In genomic region chr10:99685232-99686041, GRCh38 we compare ENCODE assay signal across 9 cellular contexts. TPM values are rescaled to one million over a fixed set of nuclear protein-coding genes. Genes with fewer than 3 reads are reported as not detected.
DNase-seq lines count a peak whose midpoint lies in the region; ATAC-seq and TF ChIP-seq lines count a peak whose summit lies in the region.
"Had no signal": no experiment of that assay in that cellular context is flagged by ENCODE, and none has a peak within 500 bp of the region (broad histone marks: within the 10 kb centered on the region; RNA-seq: fewer than 3 reads in every experiment).

No MANE protein-coding gene starts in this region.

- in situ Hi-C loops in GM13977 (cut with MboI; ENCODE audit: low pct_unique_long_range_greater_than_20kb, low sequenced_read_pairs, unreplicated experiment): no loop called here

- peak overlapping the region; percentile 59 to 72 (median 70) for H3K27ac Mint-ChIP-seq in nephron

- H3K4me3 Mint-ChIP-seq in nephron: no peak overlapping the region

- TF ChIP-seq CTCF in nephron (IDR thresholded peaks at IDR 0.05; ENCODE audit: unreplicated experiment in 3 of 3) (no peak), GM13977 (IDR thresholded peaks at IDR 0.05; ENCODE audit: extremely low read depth, insufficient read depth, missing control alignments) (no peak)

- no peaks in the 10 kb centered on the region for H3K27me3 Mint-ChIP-seq in nephron (ENCODE audit: low read depth)

- peaks cover 12% of the 10 kb centered on the region for H3K36me3 Mint-ChIP-seq in nephron (ENCODE audit: low read depth)

- H3K9me3 Mint-ChIP-seq in nephron: no peaks in the 10 kb centered on the region

- H3K4me1 Mint-ChIP-seq in nephron: peaks cover 5% of the 10 kb centered on the region

- ATAC-seq in GM18909 (IDR thresholded peaks at IDR 0.05; ENCODE audit: poor library complexity, unreplicated experiment) (peak; percentile 92), HG02973 (IDR thresholded peaks at IDR 0.05; ENCODE audit: unreplicated experiment) (peak; percentile 88)

- DNase-seq in SKM-1 (lab: John Stamatoyannopoulos, UW; ENCODE audit: unreplicated experiment) (peak; percentile 92), NCI-H774 (lab: John Stamatoyannopoulos, UW) (no peak), D341Med (ENCODE audit: low spot score) (no peak), GM13977 (ENCODE audit: low spot score) (no peak), mucosa of gallbladder (ENCODE audit: low spot score) (no peak)
- DNase-seq: heart left ventricle had no signal

RNA-seq across cellular contexts. Expression of gene ENTPD7, which starts 26.1 kb away (rescaled TPM):
- 14.4 TPM for total RNA-seq in mucosa of gallbladder

RNA-seq across cellular contexts. Expression of gene COX15, which starts 46.5 kb away (rescaled TPM):
- total RNA-seq in mucosa of gallbladder: 37.8 TPM

RNA-seq across cellular contexts. Expression of gene CUTC, which starts 46.6 kb away (rescaled TPM):
- total RNA-seq in mucosa of gallbladder: 17.5 TPM
